ENCODE assay signal across 1 cellular context in genomic region chr19:55657004-55657747, GRCh38.
TF ChIP-seq lines count a peak whose summit lies in the region.

No MANE protein-coding gene starts in this region.

TF ChIP-seq in K562, 482 proteins besides CTCF, POLR2A, EP300 and RAD21:
- TF ChIP-seq ZSCAN29 (IDR thresholded peaks at IDR 0.05) (no peak), ELK1 (CRISPR knock-in tag; IDR thresholded peaks at IDR 0.05) (no peak), NFIC (IDR thresholded peaks at IDR 0.05) (no peak), EZH2 (IDR thresholded peaks at IDR 0.05; ENCODE audit: borderline replicate concordance, low read depth, low read length) (no peak), RBFOX2 (IDR thresholded peaks at IDR 0.05; ENCODE audit: low read depth, low read length) (peak; percentile 49), SRSF1 (IDR thresholded peaks at IDR 0.05; ENCODE audit: low read depth, low read length) (no peak), PHF21A (IDR thresholded peaks at IDR 0.05; ENCODE audit: borderline replicate concordance, low read depth) (no peak), BHLHE40 (IDR thresholded peaks at IDR 0.05; ENCODE audit: low read length) (no peak), ZBED1 (IDR thresholded peaks at IDR 0.05) (no peak)
TF ChIP-seq in K562: peak in this region for 1.
